In the genomic region with DNA sequence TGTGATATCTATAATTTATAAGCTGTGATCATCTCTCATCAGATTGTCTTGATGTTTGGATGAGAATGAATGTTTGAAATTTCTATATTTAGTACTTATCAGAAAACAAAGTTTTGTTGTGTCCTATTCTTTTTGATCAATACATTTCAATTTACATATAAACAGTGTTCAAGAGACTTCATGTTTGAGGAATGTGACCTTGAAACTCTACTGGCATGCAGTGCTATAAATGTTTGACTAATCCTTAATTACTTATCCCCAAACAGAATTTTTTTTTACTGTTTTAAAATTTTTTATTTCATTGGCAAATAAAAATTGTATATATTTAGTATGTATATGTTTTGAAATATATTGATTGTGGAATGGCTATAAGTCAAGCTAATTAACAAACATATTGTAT, we compare ENCODE assay signal across 1 cellular context.
TF ChIP-seq lines count a peak whose summit lies in the region.

No MANE protein-coding gene starts in this region.

TF ChIP-seq in HepG2, 621 proteins besides CTCF, POLR2A, EP300 and RAD21:
- TF ChIP-seq, protein P1, sequence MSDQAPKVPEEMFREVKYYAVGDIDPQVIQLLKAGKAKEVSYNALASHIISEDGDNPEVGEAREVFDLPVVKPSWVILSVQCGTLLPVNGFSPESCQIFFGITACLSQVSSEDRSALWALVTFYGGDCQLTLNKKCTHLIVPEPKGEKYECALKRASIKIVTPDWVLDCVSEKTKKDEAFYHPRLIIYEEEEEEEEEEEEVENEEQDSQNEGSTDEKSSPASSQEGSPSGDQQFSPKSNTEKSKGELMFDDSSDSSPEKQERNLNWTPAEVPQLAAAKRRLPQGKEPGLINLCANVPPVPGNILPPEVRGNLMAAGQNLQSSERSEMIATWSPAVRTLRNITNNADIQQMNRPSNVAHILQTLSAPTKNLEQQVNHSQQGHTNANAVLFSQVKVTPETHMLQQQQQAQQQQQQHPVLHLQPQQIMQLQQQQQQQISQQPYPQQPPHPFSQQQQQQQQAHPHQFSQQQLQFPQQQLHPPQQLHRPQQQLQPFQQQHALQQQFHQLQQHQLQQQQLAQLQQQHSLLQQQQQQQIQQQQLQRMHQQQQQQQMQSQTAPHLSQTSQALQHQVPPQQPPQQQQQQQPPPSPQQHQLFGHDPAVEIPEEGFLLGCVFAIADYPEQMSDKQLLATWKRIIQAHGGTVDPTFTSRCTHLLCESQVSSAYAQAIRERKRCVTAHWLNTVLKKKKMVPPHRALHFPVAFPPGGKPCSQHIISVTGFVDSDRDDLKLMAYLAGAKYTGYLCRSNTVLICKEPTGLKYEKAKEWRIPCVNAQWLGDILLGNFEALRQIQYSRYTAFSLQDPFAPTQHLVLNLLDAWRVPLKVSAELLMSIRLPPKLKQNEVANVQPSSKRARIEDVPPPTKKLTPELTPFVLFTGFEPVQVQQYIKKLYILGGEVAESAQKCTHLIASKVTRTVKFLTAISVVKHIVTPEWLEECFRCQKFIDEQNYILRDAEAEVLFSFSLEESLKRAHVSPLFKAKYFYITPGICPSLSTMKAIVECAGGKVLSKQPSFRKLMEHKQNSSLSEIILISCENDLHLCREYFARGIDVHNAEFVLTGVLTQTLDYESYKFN (CRISPR knock-in tag; conservative IDR thresholded peaks at IDR 0.05): peak; percentile 38; the same call in 1 of the 2 replicates
- TF ChIP-seq HIVEP1 (CRISPR knock-in tag; IDR thresholded peaks at IDR 0.05) (no peak), NCOA2 (CRISPR knock-in tag; IDR thresholded peaks at IDR 0.05) (peak; percentile 12; the same call in 1 of the 2 replicates), BORCS8-MEF2B (CRISPR knock-in tag; IDR thresholded peaks at IDR 0.05) (no peak), FOXP1 (IDR thresholded peaks at IDR 0.05) (no peak), FOXP1 (CRISPR knock-in tag; IDR thresholded peaks at IDR 0.05) (peak; percentile 37; the same call in 1 of the 2 replicates), SOX13 (IDR thresholded peaks at IDR 0.05) (no peak), SOX13 (CRISPR knock-in tag; conservative IDR thresholded peaks at IDR 0.05 in 1 of 2, IDR thresholded peaks at IDR 0.05 in 1 of 2) (no peak), ONECUT2 (CRISPR knock-in tag; IDR thresholded peaks at IDR 0.05) (0 out of 2 replicates have a peak, but pooled peaks have one; percentile 29)
- TF ChIP-seq, protein P2, sequence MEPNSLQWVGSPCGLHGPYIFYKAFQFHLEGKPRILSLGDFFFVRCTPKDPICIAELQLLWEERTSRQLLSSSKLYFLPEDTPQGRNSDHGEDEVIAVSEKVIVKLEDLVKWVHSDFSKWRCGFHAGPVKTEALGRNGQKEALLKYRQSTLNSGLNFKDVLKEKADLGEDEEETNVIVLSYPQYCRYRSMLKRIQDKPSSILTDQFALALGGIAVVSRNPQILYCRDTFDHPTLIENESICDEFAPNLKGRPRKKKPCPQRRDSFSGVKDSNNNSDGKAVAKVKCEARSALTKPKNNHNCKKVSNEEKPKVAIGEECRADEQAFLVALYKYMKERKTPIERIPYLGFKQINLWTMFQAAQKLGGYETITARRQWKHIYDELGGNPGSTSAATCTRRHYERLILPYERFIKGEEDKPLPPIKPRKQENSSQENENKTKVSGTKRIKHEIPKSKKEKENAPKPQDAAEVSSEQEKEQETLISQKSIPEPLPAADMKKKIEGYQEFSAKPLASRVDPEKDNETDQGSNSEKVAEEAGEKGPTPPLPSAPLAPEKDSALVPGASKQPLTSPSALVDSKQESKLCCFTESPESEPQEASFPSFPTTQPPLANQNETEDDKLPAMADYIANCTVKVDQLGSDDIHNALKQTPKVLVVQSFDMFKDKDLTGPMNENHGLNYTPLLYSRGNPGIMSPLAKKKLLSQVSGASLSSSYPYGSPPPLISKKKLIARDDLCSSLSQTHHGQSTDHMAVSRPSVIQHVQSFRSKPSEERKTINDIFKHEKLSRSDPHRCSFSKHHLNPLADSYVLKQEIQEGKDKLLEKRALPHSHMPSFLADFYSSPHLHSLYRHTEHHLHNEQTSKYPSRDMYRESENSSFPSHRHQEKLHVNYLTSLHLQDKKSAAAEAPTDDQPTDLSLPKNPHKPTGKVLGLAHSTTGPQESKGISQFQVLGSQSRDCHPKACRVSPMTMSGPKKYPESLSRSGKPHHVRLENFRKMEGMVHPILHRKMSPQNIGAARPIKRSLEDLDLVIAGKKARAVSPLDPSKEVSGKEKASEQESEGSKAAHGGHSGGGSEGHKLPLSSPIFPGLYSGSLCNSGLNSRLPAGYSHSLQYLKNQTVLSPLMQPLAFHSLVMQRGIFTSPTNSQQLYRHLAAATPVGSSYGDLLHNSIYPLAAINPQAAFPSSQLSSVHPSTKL (CRISPR knock-in tag; IDR thresholded peaks at IDR 0.05): 0 out of 2 replicates have a peak, but pooled peaks have one; percentile 9
- TF ChIP-seq, protein P3, sequence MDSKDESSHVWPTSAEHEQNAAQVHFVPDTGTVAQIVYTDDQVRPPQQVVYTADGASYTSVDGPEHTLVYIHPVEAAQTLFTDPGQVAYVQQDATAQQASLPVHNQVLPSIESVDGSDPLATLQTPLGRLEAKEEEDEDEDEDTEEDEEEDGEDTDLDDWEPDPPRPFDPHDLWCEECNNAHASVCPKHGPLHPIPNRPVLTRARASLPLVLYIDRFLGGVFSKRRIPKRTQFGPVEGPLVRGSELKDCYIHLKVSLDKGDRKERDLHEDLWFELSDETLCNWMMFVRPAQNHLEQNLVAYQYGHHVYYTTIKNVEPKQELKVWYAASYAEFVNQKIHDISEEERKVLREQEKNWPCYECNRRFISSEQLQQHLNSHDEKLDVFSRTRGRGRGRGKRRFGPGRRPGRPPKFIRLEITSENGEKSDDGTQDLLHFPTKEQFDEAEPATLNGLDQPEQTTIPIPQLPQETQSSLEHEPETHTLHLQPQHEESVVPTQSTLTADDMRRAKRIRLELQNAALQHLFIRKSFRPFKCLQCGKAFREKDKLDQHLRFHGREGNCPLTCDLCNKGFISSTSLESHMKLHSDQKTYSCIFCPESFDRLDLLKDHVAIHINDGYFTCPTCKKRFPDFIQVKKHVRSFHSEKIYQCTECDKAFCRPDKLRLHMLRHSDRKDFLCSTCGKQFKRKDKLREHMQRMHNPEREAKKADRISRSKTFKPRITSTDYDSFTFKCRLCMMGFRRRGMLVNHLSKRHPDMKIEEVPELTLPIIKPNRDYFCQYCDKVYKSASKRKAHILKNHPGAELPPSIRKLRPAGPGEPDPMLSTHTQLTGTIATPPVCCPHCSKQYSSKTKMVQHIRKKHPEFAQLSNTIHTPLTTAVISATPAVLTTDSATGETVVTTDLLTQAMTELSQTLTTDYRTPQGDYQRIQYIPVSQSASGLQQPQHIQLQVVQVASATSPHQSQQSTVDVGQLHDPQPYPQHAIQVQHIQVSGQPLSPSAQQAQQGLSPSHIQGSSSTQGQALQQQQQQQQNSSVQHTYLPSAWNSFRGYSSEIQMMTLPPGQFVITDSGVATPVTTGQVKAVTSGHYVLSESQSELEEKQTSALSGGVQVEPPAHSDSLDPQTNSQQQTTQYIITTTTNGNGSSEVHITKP (CRISPR knock-in tag; IDR thresholded peaks at IDR 0.05; ENCODE audit: low read depth): no peak
